Comparison of ENCODE assay signal across 8 cellular contexts in the genomic region with DNA sequence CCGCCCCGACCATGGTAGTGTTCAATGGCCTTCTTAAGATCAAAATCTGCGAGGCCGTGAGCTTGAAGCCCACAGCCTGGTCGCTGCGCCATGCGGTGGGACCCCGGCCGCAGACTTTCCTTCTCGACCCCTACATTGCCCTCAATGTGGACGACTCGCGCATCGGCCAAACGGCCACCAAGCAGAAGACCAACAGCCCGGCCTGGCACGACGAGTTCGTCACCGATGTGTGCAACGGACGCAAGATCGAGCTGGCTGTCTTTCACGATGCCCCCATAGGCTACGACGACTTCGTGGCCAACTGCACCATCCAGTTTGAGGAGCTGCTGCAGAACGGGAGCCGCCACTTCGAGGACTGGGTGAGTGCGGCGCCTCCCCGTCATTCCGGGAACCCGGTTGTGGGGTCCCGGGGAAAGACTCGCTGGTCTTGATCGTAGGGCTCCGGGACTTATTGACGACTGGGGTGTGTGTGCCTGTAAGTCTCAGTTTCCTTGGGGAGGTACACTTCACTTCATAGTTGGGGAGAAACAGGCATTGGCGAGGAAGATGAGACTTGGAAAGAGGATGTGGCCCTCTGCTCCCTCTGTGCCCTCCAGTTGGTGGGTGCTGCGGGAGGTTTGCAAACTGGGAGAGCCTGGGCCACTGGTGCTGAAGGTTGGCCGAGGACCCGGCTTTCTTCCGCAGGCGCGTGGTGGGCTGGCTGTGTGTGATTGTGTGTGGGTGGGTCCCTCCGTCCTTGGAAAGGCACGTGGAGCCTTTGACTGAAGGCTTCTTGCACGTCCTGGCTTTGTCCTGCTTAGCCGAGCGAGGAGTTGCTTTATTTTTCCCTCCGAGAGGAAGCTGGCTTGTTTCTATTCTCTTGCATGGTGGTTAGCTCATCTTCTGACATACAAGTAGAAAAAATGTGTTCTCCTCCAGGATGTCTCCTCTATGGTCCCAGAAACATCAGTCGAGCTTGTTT. TPM values are rescaled to one million over a fixed set of nuclear protein-coding genes. Genes with fewer than 3 reads are reported as not detected.
DNase-seq lines count a peak whose midpoint lies in the region; ATAC-seq and TF ChIP-seq lines count a peak whose summit lies in the region.

No MANE protein-coding gene starts in this region.

- no peaks in the 10 kb centered on the region for H3K36me3 Mint-ChIP-seq in HFFc6 (ENCODE audit: low read depth)
- H3K36me3 Mint-ChIP-seq in T-helper 2 cell treated with Interferon-gamma antibody and Interleukin-4, amounts not matched to agents 5 μg/mL and 100 μg/mL, for 36 hours (ENCODE audit: low read depth) = peaks cover 4% of the 10 kb centered on the region
- peaks cover 21% of the 10 kb centered on the region for H3K36me3 Mint-ChIP-seq in central memory CD8-positive, alpha-beta T cell (ENCODE audit: insufficient read depth)

- peak; percentile 47 for DNase-seq in AG20443 (ENCODE audit: low spot score)
- peak; percentile 34 for DNase-seq in HFFc6
- DNase-seq in T-helper 2 cell treated with Interferon-gamma antibody and Interleukin-4, amounts not matched to agents 5 μg/mL and 100 μg/mL, for 36 hours (ENCODE audit: low spot score) = peak; percentile 18
- no peak for DNase-seq in central memory CD8-positive, alpha-beta T cell (ENCODE audit: low spot score in 2 of 2)
- peak; percentile 58 for DNase-seq in kidney tubule cell (ENCODE audit: low spot score)
- DNase-seq in stimulated activated CD4-positive, alpha-beta T cell treated with anti-CD3 and anti-CD28 coated beads, Interleukin-1b, Interleukin-23, amount 100 ng/mL, for 48 hours = peak; percentile 11

- H3K9me3 Mint-ChIP-seq in HFFc6 = no peaks in the 10 kb centered on the region
- no peaks in the 10 kb centered on the region for H3K9me3 Mint-ChIP-seq in T-helper 2 cell treated with Interferon-gamma antibody and Interleukin-4, amounts not matched to agents 5 μg/mL and 100 μg/mL, for 36 hours
- H3K9me3 Mint-ChIP-seq in central memory CD8-positive, alpha-beta T cell = no peaks in the 10 kb centered on the region

- peaks cover 3% of the 10 kb centered on the region for H3K27me3 Mint-ChIP-seq in HFFc6 (ENCODE audit: insufficient read depth)
- peaks cover 19% of the 10 kb centered on the region for H3K27me3 Mint-ChIP-seq in T-helper 2 cell treated with Interferon-gamma antibody and Interleukin-4, amounts not matched to agents 5 μg/mL and 100 μg/mL, for 36 hours (ENCODE audit: low read depth)
- no peaks in the 10 kb centered on the region for H3K27me3 Mint-ChIP-seq in central memory CD8-positive, alpha-beta T cell

- no peak for TF ChIP-seq CTCF in HFFc6 (IDR thresholded peaks at IDR 0.05)

- peak overlapping the region; percentile 98 for H3K4me3 Mint-ChIP-seq in HFFc6
- peak overlapping the region; percentile 77 for H3K4me3 Mint-ChIP-seq in T-helper 2 cell treated with Interferon-gamma antibody and Interleukin-4, amounts not matched to agents 5 μg/mL and 100 μg/mL, for 36 hours
- H3K4me3 Mint-ChIP-seq in central memory CD8-positive, alpha-beta T cell = peak overlapping the region; percentile 89

- H3K27ac Mint-ChIP-seq in HFFc6 = peak overlapping the region; percentile 85
- H3K27ac Mint-ChIP-seq in T-helper 2 cell treated with Interferon-gamma antibody and Interleukin-4, amounts not matched to agents 5 μg/mL and 100 μg/mL, for 36 hours = peak overlapping the region; percentile 72
- H3K27ac Mint-ChIP-seq in central memory CD8-positive, alpha-beta T cell (ENCODE audit: low read depth) = peak overlapping the region; percentile 51

- peaks cover 32% of the 10 kb centered on the region for H3K4me1 Mint-ChIP-seq in HFFc6 (ENCODE audit: low read depth)
- H3K4me1 Mint-ChIP-seq in T-helper 2 cell treated with Interferon-gamma antibody and Interleukin-4, amounts not matched to agents 5 μg/mL and 100 μg/mL, for 36 hours (ENCODE audit: low read depth) = peaks cover 33% of the 10 kb centered on the region
- H3K4me1 Mint-ChIP-seq in central memory CD8-positive, alpha-beta T cell = peaks cover 29% of the 10 kb centered on the region

- ATAC-seq in central memory CD8-positive, alpha-beta T cell (replicated peaks; ENCODE audit: extremely low read depth, poor library complexity, severe bottlenecking) = no peak
- ATAC-seq in GM18873 (IDR thresholded peaks at IDR 0.05; ENCODE audit: low FRiP score, unreplicated experiment) (no peak), HG02763 (IDR thresholded peaks at IDR 0.05; ENCODE audit: unreplicated experiment) (no peak)

RNA-seq across cellular contexts. Expression of gene PRKCE, which starts 0.9 kb away (rescaled TPM):
- total RNA-seq in HFFc6 (2021; fragmentation: NEBNext Ultra II Directional; extraction: Animal tissue kit (Norgen Biotek cat#: 25700)) = 10 to 100 TPM; 10.8 to 13.7 (median 12.0) TPM

RNA-seq across cellular contexts. Expression of gene SRBD1, which starts 41.3 kb away (rescaled TPM):
- 10 to 100 TPM in 5 of 6 experiments, 1 to 10 TPM in 1; 9.5 to 13.6 (median 12.4) TPM for total RNA-seq in HFFc6 (2021; fragmentation: NEBNext Ultra II Directional; extraction: Animal tissue kit (Norgen Biotek cat#: 25700))

Comparison
In these comparisons a context has a peak if more than half of its experiments do, and no peak if none do; other contexts are left out.
1. DNase-seq: peak in AG20443 (single experiment), HFFc6 (single experiment), T-helper 2 cell treated with Interferon-gamma antibody and Interleukin-4, amounts not matched to agents 5 μg/mL and 100 μg/mL, for 36 hours (single experiment), kidney tubule cell (single experiment) and stimulated activated CD4-positive, alpha-beta T cell treated with anti-CD3 and anti-CD28 coated beads, Interleukin-1b, Interleukin-23, amount 100 ng/mL, for 48 hours (single experiment); none in central memory CD8-positive, alpha-beta T cell (0 of 2).
2. Peak in every context shown above with its lines, with median percentiles within 50 percentile points of each other: H3K27ac Mint-ChIP-seq and H3K4me3 Mint-ChIP-seq.